8 cellular contexts compared by ENCODE assay signal in the genomic region with DNA sequence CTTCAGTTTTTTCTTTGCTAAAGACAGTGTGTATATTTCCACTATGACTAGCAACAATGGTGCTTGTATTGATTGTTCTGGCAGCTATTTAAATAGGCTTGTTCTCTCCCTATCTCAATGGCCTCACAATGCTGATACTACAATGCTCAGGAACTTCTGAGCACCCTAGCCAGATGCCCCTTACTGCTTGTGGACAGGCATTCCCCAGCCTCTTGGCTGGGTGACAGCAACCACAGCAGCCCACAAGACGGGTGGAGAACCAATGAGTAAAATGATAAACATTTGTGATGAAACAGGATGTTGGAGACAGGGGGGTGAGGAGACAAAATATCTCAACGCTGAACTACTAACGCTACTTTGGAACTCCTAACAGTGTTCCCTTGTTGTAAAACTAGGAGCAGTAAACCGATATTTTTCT. TPM values are rescaled to one million over a fixed set of nuclear protein-coding genes. Genes with fewer than 3 reads are reported as not detected.
DNase-seq lines count a peak whose midpoint lies in the region; ATAC-seq, FAIRE-seq and TF ChIP-seq lines count a peak whose summit lies in the region.

No MANE protein-coding gene starts in this region.

- intact Hi-C loops in kidney (cut with DNase I), result no loop called here

- no peaks in the 10 kb centered on the region for H3K9me3 ChIP-seq in kidney (ENCODE audit: control insufficient read depth in 1 of 2, low read length in 2 of 2)

- no peak for FAIRE-seq in kidney (lab: Jason Lieb, UNC)

- no peaks in the 10 kb centered on the region for H3K36me3 ChIP-seq in kidney (ENCODE audit: control insufficient read depth in 1 of 2, insufficient read depth in 2 of 2, low read length in 2 of 2)

- no peak overlapping the region for H3K4me3 ChIP-seq in kidney (ENCODE audit: low read length in 2 of 2)

- POLR2A ChIA-PET in GM10248 (lab: Yijun Ruan, JAX), result no interaction called here

- peaks cover 0 to 3% of the 10 kb centered on the region in 2 donors for H3K4me1 ChIP-seq in kidney (ENCODE audit: control insufficient read depth in 1 of 2, insufficient read depth in 1 of 2, low read depth in 1 of 2, low read length in 2 of 2)

- CTCF ChIA-PET in GM10248 (lab: Yijun Ruan, JAX), result interaction anchor here (1.3 kb wide), 1 partner anchor 18 kb away, joined by 3 read pairs; no protein-coding TSS in a partner anchor

- TF ChIP-seq CTCF in kidney (IDR thresholded peaks at IDR 0.05; ENCODE audit: borderline replicate concordance, extremely low read depth, insufficient read depth) (no peak), GM10248 (IDR thresholded peaks at IDR 0.05; ENCODE audit: control extremely low read depth, extremely low read depth, low read depth, missing control alignments) (no peak)

- no peak overlapping the region for H3K27ac ChIP-seq in kidney (ENCODE audit: low read depth in 2 of 2, low read length in 2 of 2)

- ATAC-seq in GM19452 (IDR thresholded peaks at IDR 0.05; ENCODE audit: unreplicated experiment) (peak; percentile 65), HG03520 (IDR thresholded peaks at IDR 0.05; ENCODE audit: unreplicated experiment) (peak; percentile 64)

- no peak overlapping the region for H3K9ac ChIP-seq in kidney (ENCODE audit: low read length in 2 of 2)

- peak; percentile 47 to 75 for DNase-seq in AML-193 (lab: John Stamatoyannopoulos, UW)
- peak; percentile 76 for DNase-seq in T follicular helper cell (ENCODE audit: low read depth)
- peak; percentile 99 for DNase-seq in amniotic epithelial cell (ENCODE audit: low read depth)
- DNase-seq in kidney, result peak; percentile 84
- peak; percentile 43 to 49 for DNase-seq in stimulated activated CD8-positive, alpha-beta memory T cell treated with anti-CD3 and anti-CD28 coated beads, Interleukin-2, amount 100 ng/mL, for 48 hours (ENCODE audit: low read depth in 2 of 2)
- no peak for DNase-seq in GM10248 (ENCODE audit: extremely low spot score)

RNA-seq across cellular contexts. Expression of a gene that starts 42.3 kb away (rescaled TPM):
- total RNA-seq in kidney, result 26.0 TPM
- polyA plus RNA-seq in kidney (ENCODE audit: insufficient read depth, low read depth, low replicate concordance), result 2.4 TPM
